13 cellular contexts compared by ENCODE assay signal in the genomic region with DNA sequence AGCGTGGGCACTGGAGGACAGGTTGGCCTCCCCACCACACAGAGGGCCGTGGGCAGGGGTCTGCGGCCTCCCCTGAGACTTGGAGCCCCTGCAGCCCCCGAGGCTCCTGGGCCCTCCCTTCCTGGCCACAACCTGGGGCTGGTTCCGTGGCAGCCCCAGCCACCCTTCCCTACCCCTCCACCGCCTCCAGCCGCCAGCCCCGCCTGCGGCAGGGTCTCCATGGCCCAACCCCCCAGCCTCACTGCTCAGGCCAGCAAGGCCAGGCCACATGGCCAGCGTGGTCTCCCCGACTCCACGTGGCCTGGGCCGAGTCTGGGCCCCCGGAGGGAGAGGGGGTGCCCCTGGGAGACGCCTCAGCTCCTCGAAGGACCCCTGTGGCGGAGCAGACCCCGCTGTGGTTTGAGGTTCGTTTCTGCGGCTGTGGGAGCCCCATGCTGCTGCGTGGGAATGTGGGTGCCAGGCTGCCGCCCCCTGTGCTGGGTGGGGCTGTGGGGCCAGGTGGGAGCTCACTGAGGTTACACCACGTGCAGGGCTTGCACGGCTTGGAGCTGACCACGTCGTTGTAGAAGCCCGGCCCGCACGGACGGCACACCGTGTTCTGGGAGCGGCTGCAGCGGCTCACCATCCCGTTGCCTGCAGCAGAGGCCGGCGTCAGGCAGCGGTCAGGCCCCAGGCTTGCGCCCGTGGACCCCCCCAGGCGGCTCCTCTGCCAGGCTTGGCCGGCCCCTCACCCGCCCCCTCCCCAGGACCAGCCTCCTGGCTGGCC.
DNase-seq lines count a peak whose midpoint lies in the region; ATAC-seq and TF ChIP-seq lines count a peak whose summit lies in the region.
"Had no signal": no experiment of that assay in that cellular context is flagged by ENCODE, and none has a peak within 500 bp of the region (broad histone marks: within the 10 kb centered on the region; RNA-seq: fewer than 3 reads in every experiment).

No MANE protein-coding gene starts in this region.

- peaks cover 34% of the 10 kb centered on the region for H3K36me3 ChIP-seq in BLaER1
- peaks cover 23% of the 10 kb centered on the region for H3K36me3 ChIP-seq in WERI-Rb-1

- peaks cover 64% of the 10 kb centered on the region for H4K20me1 ChIP-seq in BLaER1

- peaks cover 46% of the 10 kb centered on the region for H3K4me1 Mint-ChIP-seq in activated naive CD8-positive, alpha-beta T cell treated with anti-CD3 and anti-CD28 coated beads, Interleukin-2, amount 50 U/mL, for 24 hours
- H3K4me1 Mint-ChIP-seq in memory B cell, result peaks cover 21% of the 10 kb centered on the region
- H3K4me1 Mint-ChIP-seq: GM23338 had no signal

- no peak for TF ChIP-seq CTCF in WERI-Rb-1 (IDR thresholded peaks at IDR 0.05; ENCODE audit: low read depth, low read length)

- peak overlapping the region; percentile 99 for H3K4me2 ChIP-seq in BLaER1
- H3K4me2 ChIP-seq: GM23338 had no signal

- H3K36me3 Mint-ChIP-seq in activated naive CD8-positive, alpha-beta T cell treated with anti-CD3 and anti-CD28 coated beads, Interleukin-2, amount 50 U/mL, for 24 hours (ENCODE audit: low read depth), result peaks cover 21% of the 10 kb centered on the region
- peaks cover 4% of the 10 kb centered on the region for H3K36me3 Mint-ChIP-seq in memory B cell

- H3K27me3 Mint-ChIP-seq in activated naive CD8-positive, alpha-beta T cell treated with anti-CD3 and anti-CD28 coated beads, Interleukin-2, amount 50 U/mL, for 24 hours, result no peaks in the 10 kb centered on the region
- peaks cover 4% of the 10 kb centered on the region for H3K27me3 Mint-ChIP-seq in memory B cell

- peaks cover 87% of the 10 kb centered on the region for H3K4me1 ChIP-seq in BLaER1

- 0 out of 2 replicates have a peak overlapping the region, but pooled peaks have one; percentile 38 for H3K9ac ChIP-seq in BLaER1

- H3K4me3 Mint-ChIP-seq in activated naive CD8-positive, alpha-beta T cell treated with anti-CD3 and anti-CD28 coated beads, Interleukin-2, amount 50 U/mL, for 24 hours, result peak overlapping the region; percentile 65
- H3K4me3 Mint-ChIP-seq in memory B cell, result peak overlapping the region; percentile 32
- H3K4me3 Mint-ChIP-seq: GM23338 had no signal

- ATAC-seq in activated naive CD8-positive, alpha-beta T cell treated with anti-CD3 and anti-CD28 coated beads, Interleukin-2, amount 50 U/mL, for 24 hours, result peak; percentile 10
- ATAC-seq in memory B cell (ENCODE audit: low read depth), result peak; percentile 14
- ATAC-seq in HG02798 (IDR thresholded peaks at IDR 0.05; ENCODE audit: poor library complexity, unreplicated experiment), result no peak

- DNase-seq in SW480 (ENCODE audit: low spot score) (peak; percentile 52), memory B cell (ENCODE audit: low spot score in 2 of 2) (no peak), EL (no peak), WERI-Rb-1 (no peak), ACHN (no peak)
- DNase-seq in activated naive CD8-positive, alpha-beta T cell treated with anti-CD3 and anti-CD28 coated beads, Interleukin-2, amount 50 U/mL, for 24 hours, result peak; percentile 54
- DNase-seq: islet precursor cell, NCI-H2081, retina, SHP77 had no signal

- H3K9me3 Mint-ChIP-seq in activated naive CD8-positive, alpha-beta T cell treated with anti-CD3 and anti-CD28 coated beads, Interleukin-2, amount 50 U/mL, for 24 hours, result no peaks in the 10 kb centered on the region
- no peaks in the 10 kb centered on the region for H3K9me3 Mint-ChIP-seq in memory B cell
- H3K9me3 Mint-ChIP-seq: GM23338 had no signal

- H3K9me3 ChIP-seq in BLaER1 (no peaks in the 10 kb centered on the region), WERI-Rb-1 (ENCODE audit: severe bottlenecking) (no peaks in the 10 kb centered on the region)

- in situ Hi-C loops in ACHN (cut with HindIII; ENCODE audit: low pct_ligation_motif_present, low pct_unique_long_range_greater_than_20kb, low sequenced_read_pairs), result no loop called here

- peak overlapping the region; percentile 38; the same call in 1 of the 2 replicates for H3K27ac ChIP-seq in BLaER1
- no peak overlapping the region for H3K27ac ChIP-seq in WERI-Rb-1

- peak overlapping the region; percentile 75 for H3K27ac Mint-ChIP-seq in activated naive CD8-positive, alpha-beta T cell treated with anti-CD3 and anti-CD28 coated beads, Interleukin-2, amount 50 U/mL, for 24 hours
- no peak overlapping the region for H3K27ac Mint-ChIP-seq in memory B cell
- H3K27ac Mint-ChIP-seq: GM23338 had no signal

- H3K27me3 ChIP-seq in BLaER1 (peaks cover 6% of the 10 kb centered on the region; the same call in 1 of the 2 replicates), WERI-Rb-1 (ENCODE audit: insufficient read depth, low read depth, severe bottlenecking) (no peaks in the 10 kb centered on the region)

- H3K4me3 ChIP-seq in BLaER1, result peak overlapping the region; percentile 43
- no peak overlapping the region for H3K4me3 ChIP-seq in WERI-Rb-1 (ENCODE audit: low read depth, low read length)
- H3K4me3 ChIP-seq: GM23338 had no signal

Comparison
In these comparisons a context has a peak if more than half of its experiments do, and no peak if none do; other contexts are left out.
1. DNase-seq: peak in SW480 (single experiment) and activated naive CD8-positive, alpha-beta T cell treated with anti-CD3 and anti-CD28 coated beads, Interleukin-2, amount 50 U/mL, for 24 hours (single experiment); none in memory B cell (0 of 2), EL (single experiment), WERI-Rb-1 (single experiment) and ACHN (single experiment).